ENCODE assay signal across 19 cellular contexts in the genomic region with DNA sequence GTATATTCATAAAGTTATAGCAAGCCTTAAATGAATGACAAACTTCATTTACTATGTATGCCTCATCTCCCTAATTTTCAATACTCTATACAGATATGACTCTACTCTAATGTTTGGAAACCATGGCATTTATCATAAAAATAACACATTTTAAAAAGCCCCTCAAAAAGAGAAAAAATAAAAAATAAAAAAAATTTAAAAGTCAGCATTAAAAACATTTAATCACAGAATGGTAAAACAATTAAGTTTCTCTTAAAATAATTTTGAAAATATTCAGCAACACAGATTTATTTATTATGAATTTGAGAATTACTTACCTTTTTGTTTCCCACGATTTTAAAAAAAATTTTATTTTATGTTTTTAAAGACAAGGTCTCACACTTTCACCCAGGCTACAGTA.
DNase-seq lines count a peak whose midpoint lies in the region; ATAC-seq, FAIRE-seq and TF ChIP-seq lines count a peak whose summit lies in the region.
"Had no signal": no experiment of that assay in that cellular context is flagged by ENCODE, and none has a peak within 500 bp of the region (broad histone marks: within the 10 kb centered on the region; RNA-seq: fewer than 3 reads in every experiment).

No MANE protein-coding gene starts in this region.

- H3K4me3 ChIP-seq in K562 = no peak overlapping the region
- no peak overlapping the region for H3K4me3 ChIP-seq in kidney (ENCODE audit: low read length in 2 of 2)
- H3K4me3 ChIP-seq: BLaER1, GM12878, GM23338 had no signal

- no peaks in the 10 kb centered on the region for H3K27me3 ChIP-seq in K562 (ENCODE audit: control insufficient read depth in 2 of 2, insufficient read depth in 2 of 2, low read length in 2 of 2)
- H3K27me3 ChIP-seq: BLaER1 had no signal

- in situ Hi-C loops in K562 (cut with MboI) = no loop called here

- intact Hi-C loops in K562 (cut with micrococcal nuclease) (no loop called here), kidney (cut with DNase I) (no loop called here)

- POLR2A ChIA-PET in K562 (lab: Yijun Ruan, JAX) = interaction anchor here (0.7 kb wide), 1 partner anchor 10 kb away, joined by 4 read pairs; no protein-coding TSS in a partner anchor

- no peak overlapping the region for H2AFZ ChIP-seq in K562 (ENCODE audit: low read depth, low read length)
- H2AFZ ChIP-seq: GM23338 had no signal

- H3K27ac ChIP-seq in K562 (ENCODE audit: extremely low read depth, low read depth, low read length) (no peak overlapping the region), kidney (ENCODE audit: low read depth in 2 of 2, low read length in 2 of 2) (no peak overlapping the region)
- H3K27ac ChIP-seq: BLaER1, C4-2B had no signal

- no peak for TF ChIP-seq EP300 in K562 (IDR thresholded peaks at IDR 0.05; ENCODE audit: low read length)

- no peaks in the 10 kb centered on the region for H4K20me1 ChIP-seq in K562 (replicated peaks; ENCODE audit: control insufficient read depth, insufficient read depth, low read length)
- H4K20me1 ChIP-seq: BLaER1 had no signal

- H3K9ac ChIP-seq in K562 (ENCODE audit: insufficient read depth in 1 of 2, low read depth in 2 of 2, low read length in 2 of 2) (no peak overlapping the region), kidney (ENCODE audit: low read length in 2 of 2) (no peak overlapping the region)
- H3K9ac ChIP-seq: BLaER1 had no signal

- FAIRE-seq in G401.6 (lab: Jason Lieb, UNC) = peak; percentile 86
- FAIRE-seq in K562 (lab: Jason Lieb, UNC) = no peak
- FAIRE-seq in kidney (lab: Jason Lieb, UNC) = peak; percentile 74
- FAIRE-seq: GM12878 had no signal

- no TSS peak for BruUV-seq in K562 (replicated peaks; lab: Mats Ljungman, UMichigan)

- CTCF ChIA-PET in K562 (lab: Yijun Ruan, JAX; ENCODE audit: low intra/inter-chr PET ratio) = no interaction called here

- no peaks in the 10 kb centered on the region for H3K9me3 ChIP-seq in K562 (replicated peaks; ENCODE audit: control insufficient read depth, insufficient read depth, low read depth, low read length)
- H3K9me3 ChIP-seq in kidney (ENCODE audit: control insufficient read depth in 1 of 2, low read length in 2 of 2) = no peaks in the 10 kb centered on the region
- H3K9me3 ChIP-seq: BLaER1, Caco-2 had no signal

- no peak for TF ChIP-seq POLR2A in K562 (conservative IDR thresholded peaks at IDR 0.05)

- H3K4me1 ChIP-seq in K562 (replicated peaks in 1 of 2; ENCODE audit: control insufficient read depth in 2 of 2, insufficient read depth in 2 of 2, low read length in 2 of 2) (no peaks in the 10 kb centered on the region), kidney (ENCODE audit: control insufficient read depth in 1 of 2, insufficient read depth in 1 of 2, low read depth in 1 of 2, low read length in 2 of 2) (no peaks in the 10 kb centered on the region)
- H3K4me1 ChIP-seq: BLaER1, Caco-2 had no signal

- no peak for TF ChIP-seq RAD21 in K562 (CRISPR knock-in tag; conservative IDR thresholded peaks at IDR 0.05 in 1 of 2, IDR thresholded peaks at IDR 0.05 in 1 of 2)

- no peak for TF ChIP-seq CTCF in K562 (IDR thresholded peaks at IDR 0.05 in 2 of 3, conservative IDR thresholded peaks at IDR 0.05 in 1 of 3; ENCODE audit: insufficient read depth in 2 of 3, low read depth in 1 of 3, low read length in 3 of 3)
- TF ChIP-seq CTCF in kidney (IDR thresholded peaks at IDR 0.05; ENCODE audit: borderline replicate concordance, extremely low read depth, insufficient read depth) = no peak

- H3K9me1 ChIP-seq in K562 (ENCODE audit: control insufficient read depth, insufficient read depth, low read length) = no peaks in the 10 kb centered on the region

- peaks cover 35% of the 10 kb centered on the region for H3K36me3 ChIP-seq in K562 (ENCODE audit: control insufficient read depth, insufficient read depth, low read length)
- H3K36me3 ChIP-seq in kidney (ENCODE audit: control insufficient read depth in 1 of 2, insufficient read depth in 2 of 2, low read length in 2 of 2) = peaks cover 3 to 10% of the 10 kb centered on the region in 2 donors

- 59% methylated on average over 1 of the region's 1 CpG for WGBS in K562 (ENCODE audit: insufficient coverage, low coverage, missing lambda C conversion rate)

- no peak for DNase-seq in K562 (ENCODE audit: extremely low read depth in 1 of 4, low spot score in 3 of 4)
- no peak for DNase-seq in kidney
- DNase-seq in OCI-M2 (lab: John Stamatoyannopoulos, UW; ENCODE audit: unreplicated experiment) = no peak
- no peak for DNase-seq in activated CD4-positive, alpha-beta T cell treated with anti-CD3 and anti-CD28 coated beads for 48 hours
- DNase-seq: 8988T; Caco-2; CD4-positive, CD25-positive, alpha-beta regulatory T cell; CD8-positive, alpha-beta T cell; DMS153; DND-41; GDM1; H9 had no signal

- no peaks in the 10 kb centered on the region for H3K79me2 ChIP-seq in K562 (ENCODE audit: control insufficient read depth, insufficient read depth, low read length)

- H3K4me2 ChIP-seq in K562 (ENCODE audit: insufficient read depth, low read length) = no peak overlapping the region
- H3K4me2 ChIP-seq: BLaER1, GM23338 had no signal

- ATAC-seq in K562 (no peak), GM18909 (IDR thresholded peaks at IDR 0.05; ENCODE audit: poor library complexity, unreplicated experiment) (no peak)
- ATAC-seq: CD8-positive, alpha-beta T cell; GM12878; HCT116 had no signal

TF ChIP-seq in K562, 482 proteins besides CTCF, POLR2A, EP300 and RAD21:
- TF ChIP-seq ZNF316 (IDR thresholded peaks at IDR 0.05) (peak; percentile 83), C11orf30 (IDR thresholded peaks at IDR 0.05; ENCODE audit: low read depth) (peak; percentile 63; the same call in 1 of the 2 replicates)
- TF ChIP-seq, protein P1, sequence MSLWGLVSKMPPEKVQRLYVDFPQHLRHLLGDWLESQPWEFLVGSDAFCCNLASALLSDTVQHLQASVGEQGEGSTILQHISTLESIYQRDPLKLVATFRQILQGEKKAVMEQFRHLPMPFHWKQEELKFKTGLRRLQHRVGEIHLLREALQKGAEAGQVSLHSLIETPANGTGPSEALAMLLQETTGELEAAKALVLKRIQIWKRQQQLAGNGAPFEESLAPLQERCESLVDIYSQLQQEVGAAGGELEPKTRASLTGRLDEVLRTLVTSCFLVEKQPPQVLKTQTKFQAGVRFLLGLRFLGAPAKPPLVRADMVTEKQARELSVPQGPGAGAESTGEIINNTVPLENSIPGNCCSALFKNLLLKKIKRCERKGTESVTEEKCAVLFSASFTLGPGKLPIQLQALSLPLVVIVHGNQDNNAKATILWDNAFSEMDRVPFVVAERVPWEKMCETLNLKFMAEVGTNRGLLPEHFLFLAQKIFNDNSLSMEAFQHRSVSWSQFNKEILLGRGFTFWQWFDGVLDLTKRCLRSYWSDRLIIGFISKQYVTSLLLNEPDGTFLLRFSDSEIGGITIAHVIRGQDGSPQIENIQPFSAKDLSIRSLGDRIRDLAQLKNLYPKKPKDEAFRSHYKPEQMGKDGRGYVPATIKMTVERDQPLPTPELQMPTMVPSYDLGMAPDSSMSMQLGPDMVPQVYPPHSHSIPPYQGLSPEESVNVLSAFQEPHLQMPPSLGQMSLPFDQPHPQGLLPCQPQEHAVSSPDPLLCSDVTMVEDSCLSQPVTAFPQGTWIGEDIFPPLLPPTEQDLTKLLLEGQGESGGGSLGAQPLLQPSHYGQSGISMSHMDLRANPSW (CRISPR knock-in tag; IDR thresholded peaks at IDR 0.05) = no peak
TF ChIP-seq in K562: peak in this region for 2.
